1 cellular context compared by ENCODE assay signal in the genomic region with DNA sequence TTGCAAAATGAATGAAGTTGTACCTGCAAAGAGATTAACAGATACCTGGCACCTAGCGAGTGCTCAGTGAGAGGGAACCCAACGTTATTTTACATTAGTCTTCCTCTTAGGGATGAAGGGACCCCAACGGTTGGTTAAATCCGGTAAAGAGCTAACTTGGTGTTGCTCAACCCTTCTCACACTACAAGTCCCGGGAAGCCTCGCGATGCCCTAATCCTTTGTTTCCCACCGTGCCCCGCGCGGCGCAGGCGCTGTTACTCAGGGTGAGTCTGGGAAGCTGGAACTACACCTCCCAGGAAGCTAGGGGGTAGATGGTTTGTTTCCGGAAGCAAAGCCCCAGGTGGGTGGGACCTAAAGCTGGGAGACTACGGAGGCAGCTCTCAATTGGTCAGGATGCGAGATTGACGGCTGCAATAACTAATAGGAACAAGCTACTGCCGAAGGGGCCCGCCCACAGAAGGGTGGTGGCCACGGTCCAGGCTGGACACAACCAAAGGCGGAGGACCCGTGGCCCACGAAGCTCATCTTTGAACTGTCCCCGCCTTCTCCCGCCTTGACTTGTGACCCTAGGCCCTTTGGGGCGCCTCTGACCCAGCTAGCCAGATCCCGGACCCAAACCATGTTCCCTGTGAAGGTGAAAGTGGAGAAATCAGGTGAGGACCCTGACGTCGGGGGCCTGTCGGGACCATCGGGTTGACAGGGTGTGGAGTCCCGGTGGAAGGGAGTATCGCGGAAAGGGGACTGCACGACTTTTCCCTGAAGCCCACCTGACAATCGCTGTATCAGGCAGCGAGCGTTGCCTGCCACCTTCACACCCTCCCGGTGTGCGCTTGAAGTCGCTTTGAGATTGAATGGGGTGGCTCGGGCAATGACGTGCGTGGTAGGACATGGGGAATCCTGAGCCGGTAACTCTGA.
TF ChIP-seq lines count a peak whose summit lies in the region.

A gene with protein sequence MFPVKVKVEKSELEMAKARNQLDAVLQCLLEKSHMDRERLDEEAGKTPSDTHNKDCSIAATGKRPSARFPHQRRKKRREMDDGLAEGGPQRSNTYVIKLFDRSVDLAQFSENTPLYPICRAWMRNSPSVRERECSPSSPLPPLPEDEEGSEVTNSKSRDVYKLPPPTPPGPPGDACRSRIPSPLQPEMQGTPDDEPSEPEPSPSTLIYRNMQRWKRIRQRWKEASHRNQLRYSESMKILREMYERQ (plus strand): TSS at position 471 of the 915 bp plus-strand sequence. CDS start 149 bp downstream, at position 620.

TF ChIP-seq in GM23338, 12 proteins besides CTCF, POLR2A, EP300 and RAD21:
- TF ChIP-seq NANOG (IDR thresholded peaks at IDR 0.05; ENCODE audit: borderline replicate concordance) (peak; percentile 61; the same call in 1 of the 2 replicates), ZNF114 (CRISPR knock-in tag; IDR thresholded peaks at IDR 0.05) (no peak), STAT1 (IDR thresholded peaks at IDR 0.05; ENCODE audit: unreplicated experiment) (no peak), POLR2AphosphoS5 (IDR thresholded peaks at IDR 0.05; ENCODE audit: low read depth) (peak; percentile 71), EZH2phosphoT487 (IDR thresholded peaks at IDR 0.05; ENCODE audit: unreplicated experiment) (no peak), CREB1 (CRISPR knock-in tag; IDR thresholded peaks at IDR 0.05; ENCODE audit: low read depth) (peak; percentile 86), ZNF331 (CRISPR knock-in tag; IDR thresholded peaks at IDR 0.05; ENCODE audit: low read depth) (no peak), EZH2 (IDR thresholded peaks at IDR 0.05; ENCODE audit: low read depth, unreplicated experiment) (no peak), JUNB (IDR thresholded peaks at IDR 0.05; ENCODE audit: unreplicated experiment) (no peak)
- TF ChIP-seq, protein P1, sequence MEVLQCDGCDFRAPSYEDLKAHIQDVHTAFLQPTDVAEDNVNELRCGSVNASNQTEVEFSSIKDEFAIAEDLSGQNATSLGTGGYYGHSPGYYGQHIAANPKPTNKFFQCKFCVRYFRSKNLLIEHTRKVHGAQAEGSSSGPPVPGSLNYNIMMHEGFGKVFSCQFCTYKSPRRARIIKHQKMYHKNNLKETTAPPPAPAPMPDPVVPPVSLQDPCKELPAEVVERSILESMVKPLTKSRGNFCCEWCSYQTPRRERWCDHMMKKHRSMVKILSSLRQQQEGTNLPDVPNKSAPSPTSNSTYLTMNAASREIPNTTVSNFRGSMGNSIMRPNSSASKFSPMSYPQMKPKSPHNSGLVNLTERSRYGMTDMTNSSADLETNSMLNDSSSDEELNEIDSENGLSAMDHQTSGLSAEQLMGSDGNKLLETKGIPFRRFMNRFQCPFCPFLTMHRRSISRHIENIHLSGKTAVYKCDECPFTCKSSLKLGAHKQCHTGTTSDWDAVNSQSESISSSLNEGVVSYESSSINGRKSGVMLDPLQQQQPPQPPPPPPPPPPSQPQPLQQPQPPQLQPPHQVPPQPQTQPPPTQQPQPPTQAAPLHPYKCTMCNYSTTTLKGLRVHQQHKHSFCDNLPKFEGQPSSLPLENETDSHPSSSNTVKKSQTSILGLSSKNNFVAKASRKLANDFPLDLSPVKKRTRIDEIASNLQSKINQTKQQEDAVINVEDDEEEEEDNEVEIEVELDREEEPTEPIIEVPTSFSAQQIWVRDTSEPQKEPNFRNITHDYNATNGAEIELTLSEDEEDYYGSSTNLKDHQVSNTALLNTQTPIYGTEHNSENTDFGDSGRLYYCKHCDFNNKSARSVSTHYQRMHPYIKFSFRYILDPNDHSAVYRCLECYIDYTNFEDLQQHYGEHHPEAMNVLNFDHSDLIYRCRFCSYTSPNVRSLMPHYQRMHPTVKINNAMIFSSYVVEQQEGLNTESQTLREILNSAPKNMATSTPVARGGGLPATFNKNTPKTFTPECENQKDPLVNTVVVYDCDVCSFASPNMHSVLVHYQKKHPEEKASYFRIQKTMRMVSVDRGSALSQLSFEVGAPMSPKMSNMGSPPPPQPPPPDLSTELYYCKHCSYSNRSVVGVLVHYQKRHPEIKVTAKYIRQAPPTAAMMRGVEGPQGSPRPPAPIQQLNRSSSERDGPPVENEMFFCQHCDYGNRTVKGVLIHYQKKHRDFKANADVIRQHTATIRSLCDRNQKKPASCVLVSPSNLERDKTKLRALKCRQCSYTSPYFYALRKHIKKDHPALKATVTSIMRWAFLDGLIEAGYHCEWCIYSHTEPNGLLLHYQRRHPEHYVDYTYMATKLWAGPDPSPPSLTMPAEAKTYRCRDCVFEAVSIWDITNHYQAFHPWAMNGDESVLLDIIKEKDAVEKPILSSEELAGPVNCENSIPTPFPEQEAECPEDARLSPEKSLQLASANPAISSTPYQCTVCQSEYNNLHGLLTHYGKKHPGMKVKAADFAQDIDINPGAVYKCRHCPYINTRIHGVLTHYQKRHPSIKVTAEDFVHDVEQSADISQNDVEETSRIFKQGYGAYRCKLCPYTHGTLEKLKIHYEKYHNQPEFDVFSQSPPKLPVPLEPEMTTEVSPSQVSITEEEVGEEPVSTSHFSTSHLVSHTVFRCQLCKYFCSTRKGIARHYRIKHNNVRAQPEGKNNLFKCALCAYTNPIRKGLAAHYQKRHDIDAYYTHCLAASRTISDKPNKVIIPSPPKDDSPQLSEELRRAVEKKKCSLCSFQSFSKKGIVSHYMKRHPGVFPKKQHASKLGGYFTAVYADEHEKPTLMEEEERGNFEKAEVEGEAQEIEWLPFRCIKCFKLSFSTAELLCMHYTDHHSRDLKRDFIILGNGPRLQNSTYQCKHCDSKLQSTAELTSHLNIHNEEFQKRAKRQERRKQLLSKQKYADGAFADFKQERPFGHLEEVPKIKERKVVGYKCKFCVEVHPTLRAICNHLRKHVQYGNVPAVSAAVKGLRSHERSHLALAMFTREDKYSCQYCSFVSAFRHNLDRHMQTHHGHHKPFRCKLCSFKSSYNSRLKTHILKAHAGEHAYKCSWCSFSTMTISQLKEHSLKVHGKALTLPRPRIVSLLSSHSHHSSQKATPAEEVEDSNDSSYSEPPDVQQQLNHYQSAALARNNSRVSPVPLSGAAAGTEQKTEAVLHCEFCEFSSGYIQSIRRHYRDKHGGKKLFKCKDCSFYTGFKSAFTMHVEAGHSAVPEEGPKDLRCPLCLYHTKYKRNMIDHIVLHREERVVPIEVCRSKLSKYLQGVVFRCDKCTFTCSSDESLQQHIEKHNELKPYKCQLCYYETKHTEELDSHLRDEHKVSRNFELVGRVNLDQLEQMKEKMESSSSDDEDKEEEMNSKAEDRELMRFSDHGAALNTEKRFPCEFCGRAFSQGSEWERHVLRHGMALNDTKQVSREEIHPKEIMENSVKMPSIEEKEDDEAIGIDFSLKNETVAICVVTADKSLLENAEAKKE (CRISPR knock-in tag; IDR thresholded peaks at IDR 0.05), result no peak
- TF ChIP-seq, protein P2, sequence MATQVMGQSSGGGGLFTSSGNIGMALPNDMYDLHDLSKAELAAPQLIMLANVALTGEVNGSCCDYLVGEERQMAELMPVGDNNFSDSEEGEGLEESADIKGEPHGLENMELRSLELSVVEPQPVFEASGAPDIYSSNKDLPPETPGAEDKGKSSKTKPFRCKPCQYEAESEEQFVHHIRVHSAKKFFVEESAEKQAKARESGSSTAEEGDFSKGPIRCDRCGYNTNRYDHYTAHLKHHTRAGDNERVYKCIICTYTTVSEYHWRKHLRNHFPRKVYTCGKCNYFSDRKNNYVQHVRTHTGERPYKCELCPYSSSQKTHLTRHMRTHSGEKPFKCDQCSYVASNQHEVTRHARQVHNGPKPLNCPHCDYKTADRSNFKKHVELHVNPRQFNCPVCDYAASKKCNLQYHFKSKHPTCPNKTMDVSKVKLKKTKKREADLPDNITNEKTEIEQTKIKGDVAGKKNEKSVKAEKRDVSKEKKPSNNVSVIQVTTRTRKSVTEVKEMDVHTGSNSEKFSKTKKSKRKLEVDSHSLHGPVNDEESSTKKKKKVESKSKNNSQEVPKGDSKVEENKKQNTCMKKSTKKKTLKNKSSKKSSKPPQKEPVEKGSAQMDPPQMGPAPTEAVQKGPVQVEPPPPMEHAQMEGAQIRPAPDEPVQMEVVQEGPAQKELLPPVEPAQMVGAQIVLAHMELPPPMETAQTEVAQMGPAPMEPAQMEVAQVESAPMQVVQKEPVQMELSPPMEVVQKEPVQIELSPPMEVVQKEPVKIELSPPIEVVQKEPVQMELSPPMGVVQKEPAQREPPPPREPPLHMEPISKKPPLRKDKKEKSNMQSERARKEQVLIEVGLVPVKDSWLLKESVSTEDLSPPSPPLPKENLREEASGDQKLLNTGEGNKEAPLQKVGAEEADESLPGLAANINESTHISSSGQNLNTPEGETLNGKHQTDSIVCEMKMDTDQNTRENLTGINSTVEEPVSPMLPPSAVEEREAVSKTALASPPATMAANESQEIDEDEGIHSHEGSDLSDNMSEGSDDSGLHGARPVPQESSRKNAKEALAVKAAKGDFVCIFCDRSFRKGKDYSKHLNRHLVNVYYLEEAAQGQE (IDR thresholded peaks at IDR 0.05; ENCODE audit: unreplicated experiment), result no peak
- TF ChIP-seq, protein P3, sequence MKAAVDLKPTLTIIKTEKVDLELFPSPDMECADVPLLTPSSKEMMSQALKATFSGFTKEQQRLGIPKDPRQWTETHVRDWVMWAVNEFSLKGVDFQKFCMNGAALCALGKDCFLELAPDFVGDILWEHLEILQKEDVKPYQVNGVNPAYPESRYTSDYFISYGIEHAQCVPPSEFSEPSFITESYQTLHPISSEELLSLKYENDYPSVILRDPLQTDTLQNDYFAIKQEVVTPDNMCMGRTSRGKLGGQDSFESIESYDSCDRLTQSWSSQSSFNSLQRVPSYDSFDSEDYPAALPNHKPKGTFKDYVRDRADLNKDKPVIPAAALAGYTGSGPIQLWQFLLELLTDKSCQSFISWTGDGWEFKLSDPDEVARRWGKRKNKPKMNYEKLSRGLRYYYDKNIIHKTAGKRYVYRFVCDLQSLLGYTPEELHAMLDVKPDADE (IDR thresholded peaks at IDR 0.05), result peak; percentile 99
TF ChIP-seq in GM23338: peak in this region for 4.
